Comparison of ENCODE assay signal across 1 cellular context in the genomic region with DNA sequence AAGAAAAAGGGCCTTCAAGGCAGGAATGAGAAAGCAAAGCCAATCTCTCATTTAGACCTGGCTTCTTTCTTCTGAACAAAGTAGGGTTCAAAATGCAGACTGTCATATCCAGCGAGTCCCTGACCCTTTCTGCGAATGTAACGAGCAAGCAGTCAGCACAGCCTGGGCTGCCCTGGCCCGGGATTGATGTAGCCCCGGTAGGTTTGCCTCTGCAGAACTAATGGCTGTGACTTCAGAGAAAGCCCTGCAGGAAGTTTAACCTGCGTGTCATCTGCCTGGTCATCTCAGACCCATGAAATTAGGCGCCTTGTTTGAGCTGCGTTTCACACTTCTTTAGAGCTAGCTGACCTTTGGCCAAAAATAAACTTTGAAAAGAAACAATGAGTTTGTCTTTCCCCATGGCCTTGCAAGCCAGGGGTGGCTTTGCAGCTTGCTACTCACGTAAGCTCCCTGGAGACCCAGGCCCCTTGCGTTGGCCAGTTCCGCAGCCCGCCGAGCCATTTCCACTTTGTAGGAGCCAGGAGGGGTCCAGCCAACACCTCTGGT.
TF ChIP-seq lines count a peak whose summit lies in the region.

No MANE protein-coding gene starts in this region.

TF ChIP-seq in HepG2, 621 proteins besides CTCF, POLR2A, EP300 and RAD21 (continued from another document):
- TF ChIP-seq, protein P1, sequence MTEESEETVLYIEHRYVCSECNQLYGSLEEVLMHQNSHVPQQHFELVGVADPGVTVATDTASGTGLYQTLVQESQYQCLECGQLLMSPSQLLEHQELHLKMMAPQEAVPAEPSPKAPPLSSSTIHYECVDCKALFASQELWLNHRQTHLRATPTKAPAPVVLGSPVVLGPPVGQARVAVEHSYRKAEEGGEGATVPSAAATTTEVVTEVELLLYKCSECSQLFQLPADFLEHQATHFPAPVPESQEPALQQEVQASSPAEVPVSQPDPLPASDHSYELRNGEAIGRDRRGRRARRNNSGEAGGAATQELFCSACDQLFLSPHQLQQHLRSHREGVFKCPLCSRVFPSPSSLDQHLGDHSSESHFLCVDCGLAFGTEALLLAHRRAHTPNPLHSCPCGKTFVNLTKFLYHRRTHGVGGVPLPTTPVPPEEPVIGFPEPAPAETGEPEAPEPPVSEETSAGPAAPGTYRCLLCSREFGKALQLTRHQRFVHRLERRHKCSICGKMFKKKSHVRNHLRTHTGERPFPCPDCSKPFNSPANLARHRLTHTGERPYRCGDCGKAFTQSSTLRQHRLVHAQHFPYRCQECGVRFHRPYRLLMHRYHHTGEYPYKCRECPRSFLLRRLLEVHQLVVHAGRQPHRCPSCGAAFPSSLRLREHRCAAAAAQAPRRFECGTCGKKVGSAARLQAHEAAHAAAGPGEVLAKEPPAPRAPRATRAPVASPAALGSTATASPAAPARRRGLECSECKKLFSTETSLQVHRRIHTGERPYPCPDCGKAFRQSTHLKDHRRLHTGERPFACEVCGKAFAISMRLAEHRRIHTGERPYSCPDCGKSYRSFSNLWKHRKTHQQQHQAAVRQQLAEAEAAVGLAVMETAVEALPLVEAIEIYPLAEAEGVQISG (CRISPR knock-in tag; IDR thresholded peaks at IDR 0.05): no peak
- no peak for TF ChIP-seq HOXA9 (CRISPR knock-in tag; IDR thresholded peaks at IDR 0.05; ENCODE audit: borderline replicate concordance)
- no peak for TF ChIP-seq FOXP1 (IDR thresholded peaks at IDR 0.05)
- 0 out of 2 replicates have a peak, but pooled peaks have one; percentile 20 for TF ChIP-seq FOXP1 (CRISPR knock-in tag; IDR thresholded peaks at IDR 0.05)
- 0 out of 2 replicates have a peak, but pooled peaks have one; percentile 34 for TF ChIP-seq HOXA3 (CRISPR knock-in tag; IDR thresholded peaks at IDR 0.05)
- no peak for TF ChIP-seq PITX1 (CRISPR knock-in tag; IDR thresholded peaks at IDR 0.05)
- TF ChIP-seq ZNF292 (CRISPR knock-in tag; IDR thresholded peaks at IDR 0.05; ENCODE audit: borderline replicate concordance, low read depth): no peak
- no peak for TF ChIP-seq SOX13 (IDR thresholded peaks at IDR 0.05)
- TF ChIP-seq SOX13 (CRISPR knock-in tag; conservative IDR thresholded peaks at IDR 0.05 in 1 of 2, IDR thresholded peaks at IDR 0.05 in 1 of 2): peak in 1 of 2 experiments; percentile 68; a peak in 1 of 4 replicates
- TF ChIP-seq ZKSCAN5 (CRISPR knock-in tag; IDR thresholded peaks at IDR 0.05): no peak
- TF ChIP-seq, protein P2, sequence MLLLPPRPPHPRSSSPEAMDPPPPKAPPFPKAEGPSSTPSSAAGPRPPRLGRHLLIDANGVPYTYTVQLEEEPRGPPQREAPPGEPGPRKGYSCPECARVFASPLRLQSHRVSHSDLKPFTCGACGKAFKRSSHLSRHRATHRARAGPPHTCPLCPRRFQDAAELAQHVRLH (CRISPR knock-in tag; IDR thresholded peaks at IDR 0.05; ENCODE audit: borderline replicate concordance, low read depth): no peak
- TF ChIP-seq HMG20A (CRISPR knock-in tag; IDR thresholded peaks at IDR 0.05; ENCODE audit: borderline replicate concordance): no peak
- TF ChIP-seq SMAD1 (CRISPR knock-in tag; IDR thresholded peaks at IDR 0.05; ENCODE audit: borderline replicate concordance, low read depth): no peak
- TF ChIP-seq FIP1L1 (IDR thresholded peaks at IDR 0.05; ENCODE audit: borderline replicate concordance, insufficient read depth, low read depth, low read length): no peak
- TF ChIP-seq ZSCAN29 (CRISPR knock-in tag; conservative IDR thresholded peaks at IDR 0.05): no peak
- TF ChIP-seq NR2F2 (IDR thresholded peaks at IDR 0.05; ENCODE audit: borderline replicate concordance, low read depth): 0 out of 2 replicates have a peak, but pooled peaks have one; percentile 33
- TF ChIP-seq ZNF24 (IDR thresholded peaks at IDR 0.05): no peak
- no peak for TF ChIP-seq SP4 (CRISPR knock-in tag; IDR thresholded peaks at IDR 0.05)
